Comparison of ENCODE assay signal across 8 cellular contexts in genomic region chr1:162796617-162797289, GRCh38. TPM values are rescaled to one million over a fixed set of nuclear protein-coding genes. Genes with fewer than 3 reads are reported as not detected.
DNase-seq lines count a peak whose midpoint lies in the region; ATAC-seq and TF ChIP-seq lines count a peak whose summit lies in the region.
"Not testable (repeated sequence)": the region's sequence is repeated elsewhere in the genome, so short reads cannot be mapped to it uniquely, and the experiment has no call there.

No MANE protein-coding gene starts in this region.

- H3K27me3 ChIP-seq in IMR-90 (ENCODE audit: control insufficient read depth, insufficient read depth, low read length); adrenal gland; smooth muscle cell (ENCODE audit: low read depth): not testable (repeated sequence)

- H3K23ac ChIP-seq in IMR-90 (ENCODE audit: low read depth, low read length): not testable (repeated sequence)

- TF ChIP-seq CTCF in IMR-90 (conservative IDR thresholded peaks at IDR 0.05; ENCODE audit: low read depth, low read length); WTC11 (IDR thresholded peaks at IDR 0.05); adrenal gland (IDR thresholded peaks at IDR 0.05); MCF 10A (IDR thresholded peaks at IDR 0.05; ENCODE audit: unreplicated experiment); epithelial cell of proximal tubule (conservative IDR thresholded peaks at IDR 0.05; ENCODE audit: low read depth, low read length); mesothelial cell of epicardium (IDR thresholded peaks at IDR 0.05; ENCODE audit: unreplicated experiment); smooth muscle cell (IDR thresholded peaks at IDR 0.05; ENCODE audit: borderline replicate concordance, insufficient read depth, poor library complexity, severe bottlenecking): not testable (repeated sequence)

- dilution Hi-C loops in IMR-90 (cut with HindIII; ENCODE audit: low sequenced_read_pairs, unreplicated experiment): not testable (repeated sequence)

- not testable (repeated sequence) for H4K8ac ChIP-seq in IMR-90 (ENCODE audit: low read depth in 2 of 2, low read length in 2 of 2)

- not testable (repeated sequence) for H3K14ac ChIP-seq in IMR-90 (replicated peaks; ENCODE audit: low read depth, low read length)

- H3F3A ChIP-seq in smooth muscle cell (ENCODE audit: low read depth): not testable (repeated sequence)

- H4K5ac ChIP-seq in IMR-90 (ENCODE audit: low read depth, low read length): not testable (repeated sequence)

- no CpG with 5 or more reads among the region's 4 CpGs for WGBS in IMR-90 (ENCODE audit: extremely low coverage in 2 of 2, insufficient read length in 1 of 2), 2 experiments
- WGBS in adrenal gland, 4 donors: 37 to 43% (median 40%) methylated on average over 4 of the region's 4 CpGs
- WGBS in smooth muscle cell (ENCODE audit: low lambda C conversion rate): 20% methylated on average over 4 of the region's 4 CpGs

- not testable (repeated sequence) for H2AK5ac ChIP-seq in IMR-90 (ENCODE audit: low read depth, low read length)

- not testable (repeated sequence) for H3K4me1 Mint-ChIP-seq in WTC11; MCF 10A (ENCODE audit: insufficient read depth, unreplicated experiment)
- H3K4me1 Mint-ChIP-seq in mesothelial cell of epicardium: peaks cover 12% of the 10 kb centered on the region

- intact Hi-C loops in IMR-90 (cut with micrococcal nuclease); adrenal gland (cut with DNase I); MCF 10A (cut with micrococcal nuclease): not testable (repeated sequence)

- not testable (repeated sequence) for H3K4me1 ChIP-seq in IMR-90 (ENCODE audit: control insufficient read depth, insufficient read depth, low read length); adrenal gland (replicated peaks in 1 of 2); smooth muscle cell (ENCODE audit: low read depth)

- not testable (repeated sequence) for H2BK120ac ChIP-seq in IMR-90 (ENCODE audit: low read depth, low read length)

- not testable (repeated sequence) for H3K9me1 ChIP-seq in IMR-90 (ENCODE audit: insufficient read depth, low read length)

- not testable (repeated sequence) for TF ChIP-seq POLR2A in IMR-90 (IDR thresholded peaks at IDR 0.05; ENCODE audit: low read depth, low read length); adrenal gland (IDR thresholded peaks at IDR 0.05)

- H3K36me3 Mint-ChIP-seq in WTC11 (peaks cover 58% of the 10 kb centered on the region), MCF 10A (ENCODE audit: insufficient read depth, unreplicated experiment) (peaks cover 59% of the 10 kb centered on the region), mesothelial cell of epicardium (peaks cover 19% of the 10 kb centered on the region)

- H2BK20ac ChIP-seq in IMR-90 (ENCODE audit: low read depth, low read length): not testable (repeated sequence)

- H3K18ac ChIP-seq in IMR-90 (ENCODE audit: low read depth, low read length): not testable (repeated sequence)

- H3K4me3 Mint-ChIP-seq in WTC11; MCF 10A (ENCODE audit: unreplicated experiment); mesothelial cell of epicardium: not testable (repeated sequence)

- TF ChIP-seq RAD21 in IMR-90 (IDR thresholded peaks at IDR 0.05; ENCODE audit: low read length): not testable (repeated sequence)

- not testable (repeated sequence) for H3K9ac ChIP-seq in IMR-90 (ENCODE audit: low read depth, low read length); smooth muscle cell (ENCODE audit: low read depth)

- CTCF ChIA-PET in IMR-90 (lab: Yijun Ruan, JAX); WTC11 (lab: Charles Lee); MCF 10A (lab: Yijun Ruan, JAX): not testable (repeated sequence)

- H2BK15ac ChIP-seq in IMR-90 (ENCODE audit: low read depth, low read length): not testable (repeated sequence)

- not testable (repeated sequence) for H3K56ac ChIP-seq in IMR-90 (ENCODE audit: extremely low read depth, insufficient read depth, low read length)

- in situ Hi-C loops in IMR-90 (cut with MboI; ENCODE audit: low sequenced_read_pairs): not testable (repeated sequence)

- H3K9me3 Mint-ChIP-seq in WTC11; MCF 10A (ENCODE audit: unreplicated experiment); mesothelial cell of epicardium: not testable (repeated sequence)

- BruUV-seq in IMR-90 (replicated peaks; lab: Mats Ljungman, UMichigan); MCF 10A (replicated peaks; lab: Mats Ljungman, UMichigan): not testable (repeated sequence)

- H3K4me2 ChIP-seq in IMR-90 (ENCODE audit: low read depth, low read length): not testable (repeated sequence)
- H3K4me2 ChIP-seq in smooth muscle cell: peak overlapping the region; percentile 63

- not testable (repeated sequence) for H4K91ac ChIP-seq in IMR-90 (ENCODE audit: insufficient read depth, low read depth, low read length)

- not testable (repeated sequence) for H3K79me2 ChIP-seq in smooth muscle cell (ENCODE audit: low read depth)

- H3K36me3 ChIP-seq in IMR-90 (ENCODE audit: control insufficient read depth, insufficient read depth, low read length); smooth muscle cell (ENCODE audit: low read depth): not testable (repeated sequence)
- H3K36me3 ChIP-seq in adrenal gland (replicated peaks in 1 of 2): peaks cover 0 to 19% of the 10 kb centered on the region in 2 donors

- not testable (repeated sequence) for H3K27ac ChIP-seq in IMR-90 (ENCODE audit: insufficient read depth, low read length); smooth muscle cell (ENCODE audit: low read depth)
- peak overlapping the region in 4 of 5 donors; percentile 31 to 78 (median 58) for H3K27ac ChIP-seq in adrenal gland

- H2BK5ac ChIP-seq in IMR-90 (ENCODE audit: low read depth, low read length, poor library complexity, severe bottlenecking): not testable (repeated sequence)

- H3K27ac Mint-ChIP-seq in WTC11: 0 out of 2 replicates have a peak overlapping the region, but pooled peaks have one; percentile 17
- H3K27ac Mint-ChIP-seq in MCF 10A (ENCODE audit: low read depth, unreplicated experiment): peak overlapping the region; percentile 10
- H3K27ac Mint-ChIP-seq in mesothelial cell of epicardium: peak overlapping the region; percentile 22

- H3K4ac ChIP-seq in IMR-90 (ENCODE audit: low read depth, low read length): not testable (repeated sequence)

- not testable (repeated sequence) for DNase-seq in IMR-90; WTC11 (ENCODE audit: low spot score); adrenal gland; MCF 10A (ENCODE audit: unreplicated experiment); mesothelial cell of epicardium (ENCODE audit: low spot score in 2 of 2, unreplicated experiment in 2 of 2); smooth muscle cell (lab: John Stamatoyannopoulos, UW; ENCODE audit: unreplicated experiment)
- DNase-seq in epithelial cell of proximal tubule (ENCODE audit: low read depth) (peak; percentile 43), iris pigment epithelial cell (ENCODE audit: low read depth) (peak; percentile 48)

- not testable (repeated sequence) for H3K79me1 ChIP-seq in IMR-90 (ENCODE audit: low read depth in 1 of 2, low read length in 2 of 2)

- not testable (repeated sequence) for H4K20me1 ChIP-seq in IMR-90 (ENCODE audit: insufficient read depth, low read length); smooth muscle cell (ENCODE audit: low read depth)

- H3K9me3 ChIP-seq in IMR-90 (ENCODE audit: control insufficient read depth, insufficient read depth, low read length); adrenal gland (replicated peaks in 1 of 3); smooth muscle cell (replicated peaks; ENCODE audit: low read depth): not testable (repeated sequence)

- POLR2A ChIA-PET in IMR-90 (lab: Charles Lee; ENCODE audit: unreplicated experiment): interaction anchor here (0.6 kb wide), 1 partner anchor 236 kb away, joined by 4 read pairs; no protein-coding TSS in a partner anchor
- POLR2A ChIA-PET in WTC11 (lab: Charles Lee); MCF 10A (lab: Yijun Ruan, JAX): not testable (repeated sequence)

- H2AK9ac ChIP-seq in IMR-90 (replicated peaks; ENCODE audit: low read depth, low read length, poor library complexity): not testable (repeated sequence)

- H3K27me3 Mint-ChIP-seq in WTC11 (ENCODE audit: low read depth); MCF 10A (ENCODE audit: insufficient read depth, unreplicated experiment); mesothelial cell of epicardium (ENCODE audit: low read depth): not testable (repeated sequence)

- not testable (repeated sequence) for H2AFZ ChIP-seq in IMR-90 (replicated peaks; ENCODE audit: low read length, poor library complexity); smooth muscle cell (ENCODE audit: low read depth)

- not testable (repeated sequence) for ATAC-seq in IMR-90 (ENCODE audit: low read depth); WTC11

- H3K4me3 ChIP-seq in IMR-90 (ENCODE audit: insufficient read depth, low read depth, low read length); adrenal gland; epithelial cell of proximal tubule (ENCODE audit: low read depth, low read length); smooth muscle cell: not testable (repeated sequence)

TF ChIP-seq in IMR-90, 13 proteins besides CTCF, POLR2A, EP300 and RAD21:
- peak; percentile 55 for TF ChIP-seq CEBPB (IDR thresholded peaks at IDR 0.05; ENCODE audit: low read depth, low read length)

RNA-seq across cellular contexts. Expression of gene HSD17B7, which starts 6.3 kb away (rescaled TPM):
- total RNA-seq in IMR-90 (2012; rRNA removed) (11.7 and 17.7 TPM in 2 replicates), WTC11 (2021) (25.0 to 32.9 TPM (median 30.6 TPM) in 3 replicates), adrenal gland (10 to 100 TPM; 20.1 to 54.1 (median 35.5) TPM), MCF 10A (2022) (15.5 and 19.6 TPM in 2 replicates), epithelial cell of proximal tubule (11.6 and 39.9 TPM in 2 replicates), mesothelial cell of epicardium (14.7 to 19.7 TPM (median 17.3 TPM) in 3 replicates), smooth muscle cell (15.5 and 18.9 TPM in 2 replicates)
- polyA plus RNA-seq in IMR-90 (2012; rRNA removed) (10.6 and 11.1 TPM in 2 replicates), adrenal gland (10 to 100 TPM; 17.7 to 66.0 (median 40.9) TPM), smooth muscle cell (11.6 and 12.4 TPM in 2 replicates)
- 3.3 and 4.7 TPM in 2 replicates for polyA plus RNA-seq in IMR-90 (2012; cell fraction: cytosol; rRNA removed)
- polyA plus RNA-seq in IMR-90 (2012; cell fraction: nucleus; rRNA removed; ENCODE audit: low replicate concordance): 7.1 and 15.5 TPM in 2 replicates
